Comparison of ENCODE assay signal across 27 cellular contexts in the genomic region with DNA sequence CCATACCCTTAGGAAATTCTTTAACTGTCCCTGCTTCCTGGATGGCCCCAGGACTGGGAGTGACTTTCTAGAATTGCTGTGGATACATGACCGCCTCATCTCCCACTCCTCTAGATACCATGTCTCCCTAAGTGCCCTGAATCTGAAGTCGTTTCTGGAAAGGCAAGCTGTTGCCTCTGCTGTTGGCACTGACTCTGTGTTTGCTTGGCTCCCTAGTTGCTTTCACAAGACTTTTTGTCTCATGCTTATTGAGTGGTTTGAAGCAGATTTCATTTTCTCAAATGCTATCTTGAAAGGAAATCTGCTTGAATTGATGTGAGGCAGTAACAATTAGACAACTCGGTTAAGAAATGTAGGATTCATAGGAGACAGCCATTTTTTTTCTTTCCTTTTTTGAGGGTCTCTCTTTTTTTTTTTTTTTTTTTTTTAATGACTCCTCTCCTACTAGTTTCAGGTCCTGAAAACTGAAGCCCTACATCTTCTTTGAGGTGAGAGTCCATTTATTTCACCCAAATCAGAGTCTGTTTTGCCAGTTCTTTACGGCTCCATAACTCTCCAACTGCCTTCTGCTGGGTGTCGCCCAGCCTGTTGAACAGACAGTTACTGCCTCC.
A peak's percentile ranks its signal among the peaks of the same experiment; 100 is the strongest.
DNase-seq lines count a peak whose midpoint lies in the region; ATAC-seq and TF ChIP-seq lines count a peak whose summit lies in the region.
"Had no signal": no experiment of that assay in that cellular context is flagged by ENCODE, and none has a peak within 500 bp of the region (broad histone marks: within the 10 kb centered on the region; RNA-seq: fewer than 3 reads in every experiment).

No MANE protein-coding gene starts in this region.

- H3K36me3 ChIP-seq in prostate gland, result no peaks in the 10 kb centered on the region
- H3K36me3 ChIP-seq: heart right ventricle had no signal

- ATAC-seq in left lobe of liver, result peak; percentile 47
- ATAC-seq in GM19035 (IDR thresholded peaks at IDR 0.05; ENCODE audit: unreplicated experiment), result no peak
- ATAC-seq in HG03457 (IDR thresholded peaks at IDR 0.05; ENCODE audit: unreplicated experiment), result no peak
- ATAC-seq: activated CD8-positive, alpha-beta memory T cell treated with anti-CD3 and anti-CD28 coated beads, Interleukin-2, amount 10 ng/mL, durations not matched to agents 7 days and 5 days; activated T-cell treated with anti-CD3 and anti-CD28 coated beads, Interleukin-2, amount 50 U/mL, for 4 hours; heart right ventricle; HepG2; Right ventricle myocardium inferior had no signal

- H3K4me3 ChIP-seq in prostate gland, result no peak overlapping the region
- H3K4me3 ChIP-seq: heart right ventricle had no signal

- no peaks in the 10 kb centered on the region for H3K27me3 ChIP-seq in prostate gland (replicated peaks; ENCODE audit: insufficient read depth)
- H3K27me3 ChIP-seq: heart right ventricle had no signal

- no peaks in the 10 kb centered on the region for H3K9me3 ChIP-seq in prostate gland
- H3K9me3 ChIP-seq: heart right ventricle, SK-N-SH had no signal

- H3K27ac ChIP-seq in prostate gland, result no peak overlapping the region
- H3K27ac ChIP-seq: 22Rv1, heart right ventricle had no signal

- intact Hi-C loops in prostate gland (cut with DNase I), result loop anchor here (5.0 to 10.0 kb wide), 3 partner anchors 63 to 260 kb away; partner anchors contain the start of gene PPIC

- TF ChIP-seq POLR2A in prostate gland (IDR thresholded peaks at IDR 0.05), result no peak

- no peak for TF ChIP-seq CTCF in prostate gland (IDR thresholded peaks at IDR 0.05)

- peak; percentile 8 for DNase-seq in DMS 273 (lab: John Stamatoyannopoulos, UW; ENCODE audit: unreplicated experiment)
- no peak for DNase-seq in DMS 273 treated with DMSO at 0.1 percent for 48 hours (lab: John Stamatoyannopoulos, UW)
- no peak for DNase-seq in left lobe of liver (ENCODE audit: low spot score)
- peak; percentile 13 for DNase-seq in prostate gland (ENCODE audit: low spot score)
- DNase-seq in SKM-1 treated with dmso at 0.1 percent for 144 hours (lab: John Stamatoyannopoulos, UW; ENCODE audit: unreplicated experiment), result no peak
- DNase-seq in Kasumi-1 (lab: John Stamatoyannopoulos, UW), result no peak
- DNase-seq: activated CD4-positive, CD25-positive, alpha-beta regulatory T cell; activated CD8-positive, alpha-beta memory T cell treated with anti-CD3 and anti-CD28 coated beads, Interleukin-2, amount 10 ng/mL, durations not matched to agents 7 days and 5 days; activated gamma-delta T cell; activated naive CD8-positive, alpha-beta T cell treated with anti-CD3 and anti-CD28 coated beads, Interleukin-2, amount 10 ng/mL, durations not matched to agents 7 days and 5 days; activated T-cell treated with anti-CD3 and anti-CD28 coated beads, Interleukin-2, amount 50 U/mL, for 4 hours; Calu3; central memory CD4-positive, alpha-beta T cell; endodermal cell; heart right ventricle; Karpas-422; mammary epithelial cell; NCI-H2081; NCI-H2227 treated with DMSO at 0.1 percent for 48 hours; posterior cingulate gyrus; right cardiac atrium; SK-N-SH had no signal

- H3K4me1 ChIP-seq in prostate gland (replicated peaks), result peaks cover 2% of the 10 kb centered on the region

- 48% methylated on average over 5 of the region's 5 CpGs for WGBS in prostate gland

Comparison
In these comparisons a context has a peak if more than half of its experiments do, and no peak if none do; other contexts are left out.
1. DNase-seq: peak in DMS 273 (single experiment) and prostate gland (single experiment); none in DMS 273 treated with DMSO at 0.1 percent for 48 hours (single experiment), left lobe of liver (single experiment), SKM-1 treated with dmso at 0.1 percent for 144 hours (single experiment) and Kasumi-1 (0 of 2).